ENCODE assay signal across 1 cellular context in genomic region chr22:32533265-32534068, GRCh38.
TF ChIP-seq lines count a peak whose summit lies in the region.

No MANE protein-coding gene starts in this region.

TF ChIP-seq in SK-N-SH, 30 proteins besides CTCF, POLR2A, EP300 and RAD21 (continued from another document):
- TF ChIP-seq ZBTB33 (IDR thresholded peaks at IDR 0.05; ENCODE audit: borderline replicate concordance, low read depth) (no peak), USF1 (IDR thresholded peaks at IDR 0.05; ENCODE audit: borderline replicate concordance, low read depth) (no peak), RCOR1 (IDR thresholded peaks at IDR 0.05; ENCODE audit: low read length) (no peak), IRF3 (IDR thresholded peaks at IDR 0.05; ENCODE audit: low read depth, low read length) (no peak), EZH2phosphoT487 (IDR thresholded peaks at IDR 0.05; ENCODE audit: borderline replicate concordance, low read depth) (no peak), FOXJ3 (CRISPR knock-in tag; IDR thresholded peaks at IDR 0.05) (no peak), JUND (IDR thresholded peaks at IDR 0.05) (no peak), TEAD4 (IDR thresholded peaks at IDR 0.05; ENCODE audit: borderline replicate concordance, insufficient read depth) (no peak), GATA2 (CRISPR knock-in tag; IDR thresholded peaks at IDR 0.05) (no peak), PBX3 (IDR thresholded peaks at IDR 0.05) (no peak)
